13 cellular contexts compared by ENCODE assay signal in genomic region chr18:48546411-48546810, GRCh38. TPM values are rescaled to one million over a fixed set of nuclear protein-coding genes. Genes with fewer than 3 reads are reported as not detected.
DNase-seq lines count a peak whose midpoint lies in the region; ATAC-seq and TF ChIP-seq lines count a peak whose summit lies in the region.
"Had no signal": no experiment of that assay in that cellular context is flagged by ENCODE, and none has a peak within 500 bp of the region (broad histone marks: within the 10 kb centered on the region; RNA-seq: fewer than 3 reads in every experiment).

No MANE protein-coding gene starts in this region.

- H3K36me3 ChIP-seq in HUES48 (ENCODE audit: control insufficient read depth, insufficient read depth, low read length) = no peaks in the 10 kb centered on the region
- H3K36me3 ChIP-seq in hepatocyte (replicated peaks; ENCODE audit: insufficient read depth, low read depth) = no peaks in the 10 kb centered on the region
- peaks cover 11% of the 10 kb centered on the region for H3K36me3 ChIP-seq in skeletal muscle satellite cell (ENCODE audit: insufficient read depth, low read length)
- H3K36me3 ChIP-seq: colonic mucosa had no signal

- H3K4me1 ChIP-seq in HUES48 (ENCODE audit: control insufficient read depth, insufficient read depth, low read length) = peaks cover 72% of the 10 kb centered on the region
- peaks cover 62% of the 10 kb centered on the region for H3K4me1 ChIP-seq in hepatocyte (ENCODE audit: insufficient read depth)
- H3K4me1 ChIP-seq in skeletal muscle satellite cell (ENCODE audit: control insufficient read depth, insufficient read depth, low read length) = peaks cover 52% of the 10 kb centered on the region
- H3K4me1 ChIP-seq: colonic mucosa had no signal

- H3K4me2 ChIP-seq in hepatocyte (peak overlapping the region; percentile 17), skeletal muscle satellite cell (ENCODE audit: low read length) (peak overlapping the region; percentile 50)

- no peaks in the 10 kb centered on the region for H3K9me2 ChIP-seq in hepatocyte (replicated peaks; ENCODE audit: insufficient read depth)

- H2AFZ ChIP-seq in hepatocyte = no peak overlapping the region

- H3K79me2 ChIP-seq in hepatocyte = peaks cover 86% of the 10 kb centered on the region

- 65% methylated on average over 7 of the region's 7 CpGs for WGBS in hepatocyte (ENCODE audit: low lambda C conversion rate, missing lambda C conversion rate)

- H3K9ac ChIP-seq in HUES48 (ENCODE audit: low read depth, low read length) (no peak overlapping the region), skeletal muscle satellite cell (ENCODE audit: low read depth, low read length) (peak overlapping the region; percentile 59)

- peak; percentile 59 for DNase-seq in astrocyte of the hippocampus (ENCODE audit: low read depth, low spot score)
- peak; percentile 58 for DNase-seq in hepatocyte (ENCODE audit: low spot score)
- DNase-seq in germinal center (ENCODE audit: low spot score) = no peak
- no peak for DNase-seq in GM20000 (ENCODE audit: low spot score)
- DNase-seq in hypothalamus (lab: John Stamatoyannopoulos, UW) = no peak
- DNase-seq: colonic mucosa; NCI-H2029 treated with DMSO at 0.1 percent for 48 hours; PC-3; stimulated activated CD4-positive, alpha-beta T cell treated with anti-CD3 and anti-CD28 coated beads, Interleukin-4, amount 100 ng/mL, for 1 hour had no signal

- no peak overlapping the region for H3K4me3 ChIP-seq in HUES48 (ENCODE audit: low read depth, low read length)
- no peak overlapping the region for H3K4me3 ChIP-seq in hepatocyte
- H3K4me3 ChIP-seq in skeletal muscle satellite cell (ENCODE audit: low read length) = no peak overlapping the region
- H3K4me3 ChIP-seq: colonic mucosa had no signal

- H3K9me3 ChIP-seq in HUES48 (ENCODE audit: control insufficient read depth, insufficient read depth, low read length) = no peaks in the 10 kb centered on the region
- H3K9me3 ChIP-seq in hepatocyte (ENCODE audit: low read depth) = no peaks in the 10 kb centered on the region
- no peaks in the 10 kb centered on the region for H3K9me3 ChIP-seq in skeletal muscle satellite cell (replicated peaks; ENCODE audit: low read length)
- H3K9me3 ChIP-seq: colonic mucosa had no signal

- peak overlapping the region; percentile 73 for H3K27ac ChIP-seq in HUES48 (ENCODE audit: low read depth, low read length)
- peak overlapping the region; percentile 52 for H3K27ac ChIP-seq in hepatocyte
- H3K27ac ChIP-seq: colonic mucosa had no signal

- no peak for TF ChIP-seq CTCF in hepatocyte (IDR thresholded peaks at IDR 0.05; ENCODE audit: poor library complexity)
- TF ChIP-seq CTCF in GM20000 (IDR thresholded peaks at IDR 0.05; ENCODE audit: extremely low read depth, missing control alignments) = no peak

- peaks cover 19% of the 10 kb centered on the region for H4K20me1 ChIP-seq in hepatocyte (ENCODE audit: insufficient read depth, poor library complexity, severe bottlenecking)

- H3K27me3 ChIP-seq in HUES48 (ENCODE audit: control insufficient read depth, insufficient read depth, low read length) = peaks cover 20% of the 10 kb centered on the region
- H3K27me3 ChIP-seq in hepatocyte = no peaks in the 10 kb centered on the region
- H3K27me3 ChIP-seq in skeletal muscle satellite cell (ENCODE audit: control insufficient read depth, insufficient read depth, low read length) = no peaks in the 10 kb centered on the region
- H3K27me3 ChIP-seq: colonic mucosa had no signal

- no peak for ATAC-seq in GM21576 (IDR thresholded peaks at IDR 0.05; ENCODE audit: unreplicated experiment)
- ATAC-seq: PC-3 had no signal

RNA-seq across cellular contexts. Expression of gene CTIF, which starts 7.6 kb away (rescaled TPM):
- total RNA-seq in hepatocyte = 24.0 and 27.9 TPM in 2 replicates
- 22.1 and 24.9 TPM in 2 replicates for polyA plus RNA-seq in hepatocyte
- total RNA-seq in skeletal muscle satellite cell (2012; rRNA removed) = 15.3 and 16.2 TPM in 2 replicates
- polyA plus RNA-seq: IgD-negative memory B cell had no signal

Comparison
In these comparisons a context has a peak if more than half of its experiments do, and no peak if none do; other contexts are left out.
1. DNase-seq: peak in astrocyte of the hippocampus (single experiment) and hepatocyte (single experiment); none in germinal center (single experiment), GM20000 (single experiment) and hypothalamus (0 of 51).